In genomic region chr11:61467609-61468401, GRCh38 we compare ENCODE assay signal across 17 cellular contexts. TPM values are rescaled to one million over a fixed set of nuclear protein-coding genes. Genes with fewer than 3 reads are reported as not detected.
DNase-seq lines count a peak whose midpoint lies in the region; ATAC-seq and TF ChIP-seq lines count a peak whose summit lies in the region.
"Had no signal": no experiment of that assay in that cellular context is flagged by ENCODE, and none has a peak within 500 bp of the region (broad histone marks: within the 10 kb centered on the region; RNA-seq: fewer than 3 reads in every experiment).

No MANE protein-coding gene starts in this region.

- no peaks in the 10 kb centered on the region for H3K9me3 ChIP-seq in gastrocnemius medialis

- ATAC-seq in activated naive CD8-positive, alpha-beta T cell treated with anti-CD3 and anti-CD28 coated beads, Interleukin-2, amount 50 U/mL, for 24 hours, result no peak
- ATAC-seq in WTC11, result no peak
- peak; percentile 43 for ATAC-seq in left ventricle myocardium superior
- no peak for ATAC-seq in gastrocnemius medialis
- no peak for ATAC-seq in GM23338
- ATAC-seq in HG02973 (IDR thresholded peaks at IDR 0.05; ENCODE audit: unreplicated experiment), result no peak
- ATAC-seq: HCT116 had no signal

- no peaks in the 10 kb centered on the region for H3K27me3 ChIP-seq in gastrocnemius medialis
- no peaks in the 10 kb centered on the region for H3K27me3 ChIP-seq in GM23338 (ENCODE audit: insufficient read depth)
- H3K27me3 ChIP-seq: BLaER1 had no signal

- H3K4me3 Mint-ChIP-seq in activated naive CD8-positive, alpha-beta T cell, result no peak overlapping the region
- no peak overlapping the region for H3K4me3 Mint-ChIP-seq in activated naive CD8-positive, alpha-beta T cell treated with anti-CD3 and anti-CD28 coated beads, Interleukin-2, amount 50 U/mL, for 24 hours
- no peak overlapping the region for H3K4me3 Mint-ChIP-seq in WTC11
- no peak overlapping the region for H3K4me3 Mint-ChIP-seq in GM23338
- H3K4me3 Mint-ChIP-seq: CD8-positive, alpha-beta memory T cell had no signal

- POLR2A ChIA-PET in WTC11 (lab: Charles Lee), result interaction anchor here (0.5 kb wide), 1 partner anchor 9 kb away, joined by 3 read pairs; no protein-coding TSS in a partner anchor

- peaks cover 3% of the 10 kb centered on the region; the same call in 1 of the 2 replicates for H4K20me1 ChIP-seq in GM23338 (replicated peaks; ENCODE audit: insufficient read depth)

- no peak overlapping the region for H3K4me2 ChIP-seq in GM23338
- H3K4me2 ChIP-seq: BLaER1 had no signal

- peaks cover 6% of the 10 kb centered on the region for H3K36me3 Mint-ChIP-seq in activated naive CD8-positive, alpha-beta T cell
- H3K36me3 Mint-ChIP-seq in activated naive CD8-positive, alpha-beta T cell treated with anti-CD3 and anti-CD28 coated beads, Interleukin-2, amount 50 U/mL, for 24 hours (ENCODE audit: low read depth), result peaks cover 17% of the 10 kb centered on the region
- peaks cover 8% of the 10 kb centered on the region; the same call in 1 of the 2 replicates for H3K36me3 Mint-ChIP-seq in WTC11
- peaks cover 6% of the 10 kb centered on the region; the same call in 1 of the 3 replicates for H3K36me3 Mint-ChIP-seq in GM23338 (ENCODE audit: low read depth)

- H3K9me2 ChIP-seq in GM23338 (ENCODE audit: insufficient read depth), result no peaks in the 10 kb centered on the region

- TF ChIP-seq CTCF in WTC11 (IDR thresholded peaks at IDR 0.05) (no peak), gastrocnemius medialis (IDR thresholded peaks at IDR 0.05 in 4 of 5, conservative IDR thresholded peaks at IDR 0.05 in 1 of 5) (no peak), GM23338 (conservative IDR thresholded peaks at IDR 0.05; ENCODE audit: low read depth in 2 of 2) (no peak)

- in situ Hi-C loops in gastrocnemius medialis (cut with MboI; ENCODE audit: low sequenced_read_pairs in 4 of 4), result loop anchor here in 1 of 4 donors (25.0 kb wide), 1 partner anchor 169 kb away; no protein-coding TSS in a partner anchor

- H2AFZ ChIP-seq in GM23338, result no peak overlapping the region
- H2AFZ ChIP-seq: GM23248 had no signal

- CTCF ChIA-PET in WTC11 (lab: Charles Lee), result interaction anchor here (1.8 kb wide), 1 partner anchor 49 kb away, joined by 5 read pairs; no protein-coding TSS in a partner anchor

- peak overlapping the region; percentile 28 for H3K27ac Mint-ChIP-seq in activated naive CD8-positive, alpha-beta T cell
- H3K27ac Mint-ChIP-seq in activated naive CD8-positive, alpha-beta T cell treated with anti-CD3 and anti-CD28 coated beads, Interleukin-2, amount 50 U/mL, for 24 hours, result no peak overlapping the region
- H3K27ac Mint-ChIP-seq in WTC11 (0 out of 2 replicates have a peak overlapping the region, but pooled peaks have one; percentile 9), GM23338 (no peak overlapping the region)

- intact Hi-C loops in left ventricle myocardium superior (cut with micrococcal nuclease) (no loop called here), gastrocnemius medialis (cut with DNase I; ENCODE audit: low total_unique reads) (no loop called here)

- H3K27me3 Mint-ChIP-seq in activated naive CD8-positive, alpha-beta T cell, result no peaks in the 10 kb centered on the region
- H3K27me3 Mint-ChIP-seq in activated naive CD8-positive, alpha-beta T cell treated with anti-CD3 and anti-CD28 coated beads, Interleukin-2, amount 50 U/mL, for 24 hours, result no peaks in the 10 kb centered on the region
- H3K27me3 Mint-ChIP-seq in WTC11 (ENCODE audit: low read depth), result no peaks in the 10 kb centered on the region
- peaks cover 6% of the 10 kb centered on the region for H3K27me3 Mint-ChIP-seq in GM23338 (ENCODE audit: insufficient read depth, low read depth, poor library complexity)
- H3K27me3 Mint-ChIP-seq: CD8-positive, alpha-beta memory T cell had no signal

- no peaks in the 10 kb centered on the region for H3K9me3 Mint-ChIP-seq in activated naive CD8-positive, alpha-beta T cell (ENCODE audit: low read depth)
- H3K9me3 Mint-ChIP-seq in activated naive CD8-positive, alpha-beta T cell treated with anti-CD3 and anti-CD28 coated beads, Interleukin-2, amount 50 U/mL, for 24 hours, result no peaks in the 10 kb centered on the region
- no peaks in the 10 kb centered on the region for H3K9me3 Mint-ChIP-seq in WTC11
- H3K9me3 Mint-ChIP-seq in GM23338, result no peaks in the 10 kb centered on the region
- H3K9me3 Mint-ChIP-seq: CD8-positive, alpha-beta memory T cell had no signal

- H3K79me2 ChIP-seq in GM23338 (replicated peaks; ENCODE audit: insufficient read depth), result no peaks in the 10 kb centered on the region

- no peak for TF ChIP-seq POLR2A in gastrocnemius medialis (IDR thresholded peaks at IDR 0.05)

- peaks cover 3% of the 10 kb centered on the region for H3K4me1 Mint-ChIP-seq in activated naive CD8-positive, alpha-beta T cell (ENCODE audit: low read depth)
- H3K4me1 Mint-ChIP-seq in activated naive CD8-positive, alpha-beta T cell treated with anti-CD3 and anti-CD28 coated beads, Interleukin-2, amount 50 U/mL, for 24 hours, result peaks cover 7% of the 10 kb centered on the region
- H3K4me1 Mint-ChIP-seq in WTC11 (no peaks in the 10 kb centered on the region), GM23338 (no peaks in the 10 kb centered on the region; the same call in 2 of the 3 replicates)
- H3K4me1 Mint-ChIP-seq: CD8-positive, alpha-beta memory T cell had no signal

- H3F3A ChIP-seq in GM23338 (replicated peaks; ENCODE audit: low read depth), result no peaks in the 10 kb centered on the region

- DNase-seq in activated naive CD8-positive, alpha-beta T cell treated with anti-CD3 and anti-CD28 coated beads, Interleukin-2, amount 50 U/mL, for 24 hours, result no peak
- DNase-seq in WTC11 (ENCODE audit: low spot score) (no peak), left ventricle myocardium superior (peak; percentile 64), gastrocnemius medialis (no peak), GM23338 (ENCODE audit: low spot score) (no peak)
- DNase-seq in activated CD4-positive, alpha-beta T cell treated with anti-CD3 and anti-CD28 coated beads, Interleukin-2, amount 50 U/mL, for 4 hours, result no peak
- DNase-seq: CD8-positive, alpha-beta memory T cell; DMS79 treated with DMSO at 0.1 percent for 48 hours; GM23248; NCI-H187; NCI-H345; NCI-H526 treated with DMSO at 0.1 percent for 48 hours had no signal

- H3K27ac ChIP-seq in gastrocnemius medialis, result peak overlapping the region; percentile 37 to 49 (median 40)
- H3K27ac ChIP-seq in GM23338 (ENCODE audit: low read depth), result no peak overlapping the region
- H3K27ac ChIP-seq: BLaER1, GM23248 had no signal

- H3K4me3 ChIP-seq in gastrocnemius medialis (no peak overlapping the region), GM23338 (no peak overlapping the region)
- H3K4me3 ChIP-seq: BLaER1, GM23248 had no signal

- H3K4me1 ChIP-seq in gastrocnemius medialis, result peaks cover 12 to 13% of the 10 kb centered on the region in 2 donors
- H3K4me1 ChIP-seq in GM23338 (ENCODE audit: insufficient read depth), result no peaks in the 10 kb centered on the region
- H3K4me1 ChIP-seq: BLaER1 had no signal

- H3K36me3 ChIP-seq in gastrocnemius medialis (no peaks in the 10 kb centered on the region), GM23338 (ENCODE audit: insufficient read depth) (no peaks in the 10 kb centered on the region)

TF ChIP-seq in WTC11, 78 proteins besides CTCF, POLR2A, EP300 and RAD21 (continues in another document):
- TF ChIP-seq SMAD3 (CRISPR knock-in tag; IDR thresholded peaks at IDR 0.05; ENCODE audit: borderline replicate concordance) (no peak), NFYB (CRISPR knock-in tag; conservative IDR thresholded peaks at IDR 0.05; ENCODE audit: low read depth) (no peak), OVOL2 (CRISPR knock-in tag; IDR thresholded peaks at IDR 0.05; ENCODE audit: borderline replicate concordance) (no peak)

TF ChIP-seq in GM23338, 12 proteins besides CTCF, POLR2A, EP300 and RAD21 (continues in another document):
- TF ChIP-seq ZNF331 (CRISPR knock-in tag; IDR thresholded peaks at IDR 0.05; ENCODE audit: low read depth) (no peak), POLR2AphosphoS5 (IDR thresholded peaks at IDR 0.05; ENCODE audit: low read depth) (no peak), CREB1 (CRISPR knock-in tag; IDR thresholded peaks at IDR 0.05; ENCODE audit: low read depth) (no peak), JUNB (IDR thresholded peaks at IDR 0.05; ENCODE audit: unreplicated experiment) (no peak)

RNA-seq across cellular contexts. Expression of gene SDHAF2, which starts 37.9 kb away (rescaled TPM):
- total RNA-seq in WTC11 (2021), result 36.2 to 36.8 TPM (median 36.5 TPM) in 3 replicates
- total RNA-seq in left ventricle myocardium superior, result 32.6 TPM
- 10 to 100 TPM; 32.1 to 84.4 (median 53.8) TPM for total RNA-seq in gastrocnemius medialis
- total RNA-seq in GM23338 (2014; rRNA removed; shearing (Covaris generic)), result 37.6 and 57.0 TPM in 2 replicates
- polyA plus RNA-seq in GM23338 (2016; fragmentation: Nextera tagmentation; extraction: Ambion mirVana), result 53.8 and 55.0 TPM in 2 replicates

RNA-seq across cellular contexts. Expression of gene CPSF7, which starts 38.0 kb away (rescaled TPM):
- total RNA-seq in WTC11 (2021), result 86.0 to 90.7 TPM (median 88.3 TPM) in 3 replicates
- 41.5 TPM for total RNA-seq in left ventricle myocardium superior
- 100 to 1,000 TPM in 1 of 4 donors, 10 to 100 TPM in 3; 38.9 to 180 (median 42.5) TPM for total RNA-seq in gastrocnemius medialis
- total RNA-seq in GM23338 (2014; rRNA removed; shearing (Covaris generic)), result 60.6 and 72.0 TPM in 2 replicates
- polyA plus RNA-seq in GM23338 (2016; fragmentation: Nextera tagmentation; extraction: Ambion mirVana), result 27.4 and 30.6 TPM in 2 replicates

RNA-seq across cellular contexts. Expression of gene LRRC10B, which starts 40.7 kb away (rescaled TPM):
- 1.1 to 1.5 TPM (median 1.3 TPM) in 3 replicates for total RNA-seq in WTC11 (2021)
- total RNA-seq in left ventricle myocardium superior, result 0.45 TPM
- total RNA-seq in gastrocnemius medialis, result 1 to 10 TPM in 1 of 4 donors, under 1 TPM in 1, not detected in 2; 0.13 to 1.0 TPM
- 0.08 and 1.6 TPM in 2 replicates for total RNA-seq in GM23338 (2014; rRNA removed; shearing (Covaris generic))
- 0.35 and 0.47 TPM in 2 replicates for polyA plus RNA-seq in GM23338 (2016; fragmentation: Nextera tagmentation; extraction: Ambion mirVana)
- total RNA-seq: A172; CD8-positive, alpha-beta memory T cell had no signal
- polyA plus RNA-seq: CD8-positive, alpha-beta memory T cell; GM23248 had no signal

Comparison
In these comparisons a context has a peak if more than half of its experiments do, and no peak if none do; other contexts are left out.
1. H3K27ac Mint-ChIP-seq: peak in activated naive CD8-positive, alpha-beta T cell (single experiment) and WTC11 (single experiment); none in activated naive CD8-positive, alpha-beta T cell treated with anti-CD3 and anti-CD28 coated beads, Interleukin-2, amount 50 U/mL, for 24 hours (single experiment) and GM23338 (single experiment).